Comparison of ENCODE assay signal across 11 cellular contexts in genomic region chr3:51224843-51225242, GRCh38.
"Had no signal": no experiment of that assay in that cellular context is flagged by ENCODE, and none has a peak within 500 bp of the region (broad histone marks: within the 10 kb centered on the region; RNA-seq: fewer than 3 reads in every experiment).

No MANE protein-coding gene starts in this region.

- ATAC-seq: GM23338, HCT116 had no signal

- H3K9me3 ChIP-seq: HAP-1 had no signal

- H3K27ac ChIP-seq: GM23248 had no signal

- DNase-seq: GM23248, GOT3, H7, H9, HCEC 1CT, HFFc6 had no signal

- H3K4me3 ChIP-seq: GM23248, GM23338, HAP-1 had no signal

- H3K4me1 ChIP-seq: HAP-1 had no signal

- FAIRE-seq: H1, H54 had no signal

- H3K4me3 Mint-ChIP-seq: GM23338, H9, HFFc6 had no signal

- H3K36me3 ChIP-seq: HAP-1 had no signal

- H3K27ac Mint-ChIP-seq: GM23338, HFFc6 had no signal

- H3K9me3 Mint-ChIP-seq: GM23338, H9 had no signal
